ENCODE assay signal across 24 cellular contexts in genomic region chr12:130831246-130831645, GRCh38.
"Had no signal": no experiment of that assay in that cellular context is flagged by ENCODE, and none has a peak within 500 bp of the region (broad histone marks: within the 10 kb centered on the region; RNA-seq: fewer than 3 reads in every experiment).

No MANE protein-coding gene starts in this region.

- H3K4me3 ChIP-seq: adrenal gland, breast epithelium, SJSA1 had no signal

- H3K36me3 ChIP-seq: adrenal gland, breast epithelium had no signal

- H3K4me1 ChIP-seq: breast epithelium, SJSA1 had no signal

- DNase-seq: activated B cell treated with CpG ODN at 0.5 μM for 24 hours; activated CD4-positive, alpha-beta T cell treated with anti-CD3 and anti-CD28 coated beads for 1 hour; activated CD4-positive, alpha-beta T cell treated with anti-CD3 and anti-CD28 coated beads, Interleukin-2, amount 10 ng/mL, durations not matched to agents 24 days and 14 days; activated CD4-positive, alpha-beta T cell treated with anti-CD3 and anti-CD28 coated beads, Interleukin-2, amount 50 U/mL, for 48 hours; activated naive CD4-positive, alpha-beta T cell treated with anti-CD3 and anti-CD28 coated beads, Interleukin-2, amount 50 U/mL, for 16 hours; activated naive CD8-positive, alpha-beta T cell treated with anti-CD3 and anti-CD28 coated beads, Interleukin-2, amount 10 ng/mL, durations not matched to agents 7 days and 5 days; anterior cingulate cortex; caudate nucleus; Karpas-422; MM.1S; NCI-H1105; NCI-H1436; NCI-H187 treated with DMSO at 0.1 percent for 48 hours; NCI-H2081 treated with DMSO at 0.1 percent for 48 hours; NCI-H446; NCI-H526; PC-3; SHP77; SW 1271 had no signal

- ATAC-seq: PC-3, SK-N-SH treated with all-trans-retinoic acid at 6 μM for 48 hours had no signal

- H3K27ac ChIP-seq: adrenal gland, breast epithelium, SJSA1 had no signal

- H3K4me3 Mint-ChIP-seq: activated B cell treated with CpG ODN at 0.5 μM for 24 hours; activated CD4-positive, alpha-beta T cell treated with anti-CD3 and anti-CD28 coated beads, Interleukin-2, amount 10 ng/mL, durations not matched to agents 24 days and 14 days; activated naive CD8-positive, alpha-beta T cell treated with anti-CD3 and anti-CD28 coated beads, Interleukin-2, amount 10 ng/mL, durations not matched to agents 7 days and 5 days had no signal

- H3K9me3 ChIP-seq: adrenal gland, breast epithelium, SJSA1 had no signal

- H3K27me3 ChIP-seq: adrenal gland, breast epithelium, SJSA1 had no signal

- H3K27me3 Mint-ChIP-seq: activated B cell treated with CpG ODN at 0.5 μM for 24 hours; activated CD4-positive, alpha-beta T cell treated with anti-CD3 and anti-CD28 coated beads, Interleukin-2, amount 10 ng/mL, durations not matched to agents 24 days and 14 days; activated naive CD8-positive, alpha-beta T cell treated with anti-CD3 and anti-CD28 coated beads, Interleukin-2, amount 10 ng/mL, durations not matched to agents 7 days and 5 days had no signal

- H3K27ac Mint-ChIP-seq: activated B cell treated with CpG ODN at 0.5 μM for 24 hours; activated CD4-positive, alpha-beta T cell treated with anti-CD3 and anti-CD28 coated beads, Interleukin-2, amount 10 ng/mL, durations not matched to agents 24 days and 14 days had no signal

- FAIRE-seq: RCC 7860 had no signal

- H3K9me3 Mint-ChIP-seq: activated B cell treated with CpG ODN at 0.5 μM for 24 hours; activated CD4-positive, alpha-beta T cell treated with anti-CD3 and anti-CD28 coated beads, Interleukin-2, amount 10 ng/mL, durations not matched to agents 24 days and 14 days; activated naive CD8-positive, alpha-beta T cell treated with anti-CD3 and anti-CD28 coated beads, Interleukin-2, amount 10 ng/mL, durations not matched to agents 7 days and 5 days had no signal
